ENCODE assay signal across 32 cellular contexts in the genomic region with DNA sequence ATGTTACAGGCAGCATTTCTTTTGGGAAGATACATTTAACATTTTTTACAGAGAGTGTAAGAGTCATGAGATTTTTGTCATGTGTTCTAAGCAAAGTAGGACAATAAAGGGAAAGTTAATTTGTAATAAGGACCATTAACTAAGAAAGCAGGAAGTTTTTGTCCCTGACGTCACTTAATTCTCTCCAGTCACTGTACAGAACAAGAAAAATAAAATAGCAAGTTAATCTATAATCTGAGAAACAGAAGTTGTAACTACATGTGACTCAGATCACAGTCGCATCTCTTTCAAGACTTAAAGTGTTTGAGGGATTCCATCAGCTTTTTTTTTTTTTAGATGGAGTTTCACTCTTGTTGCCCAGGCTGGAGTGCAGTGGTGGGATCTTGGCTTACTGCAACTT. TPM values are rescaled to one million over a fixed set of nuclear protein-coding genes. Genes with fewer than 3 reads are reported as not detected.
DNase-seq lines count a peak whose midpoint lies in the region; ATAC-seq, FAIRE-seq and TF ChIP-seq lines count a peak whose summit lies in the region.
"Had no signal": no experiment of that assay in that cellular context is flagged by ENCODE, and none has a peak within 500 bp of the region (broad histone marks: within the 10 kb centered on the region; RNA-seq: fewer than 3 reads in every experiment).

No MANE protein-coding gene starts in this region.

- no peak overlapping the region for H3K4me2 ChIP-seq in GM12878 (ENCODE audit: control insufficient read depth, insufficient read depth)

- no TSS peak for BruUV-seq in GM12878 (replicated peaks; lab: Mats Ljungman, UMichigan)

- H3K27ac Mint-ChIP-seq in type B pancreatic cell = peak overlapping the region; percentile 24
- H3K27ac Mint-ChIP-seq in activated T-helper 1 cell treated with anti-CD3 and anti-CD28 coated beads, Interleukin-12 subunit alpha, Interleukin-12 subunit beta, Interleukin-2, Interleukin-4 antibody, amounts not matched to agents 30 ng/mL and 10 ng/mL and 1 ng/mL, durations not matched to agents 14 hours and 24 hours and 36 hours = no peak overlapping the region
- H3K27ac Mint-ChIP-seq: activated naive CD8-positive, alpha-beta T cell; activated T-helper 17 cell treated with anti-CD3 and anti-CD28 coated beads, Interleukin-2, amount 50 U/mL, for 72 hours; CD4-positive, alpha-beta T cell; WTC11 had no signal

- no peaks in the 10 kb centered on the region for H3K36me3 Mint-ChIP-seq in type B pancreatic cell
- no peaks in the 10 kb centered on the region for H3K36me3 Mint-ChIP-seq in activated T-helper 1 cell treated with anti-CD3 and anti-CD28 coated beads, Interleukin-12 subunit alpha, Interleukin-12 subunit beta, Interleukin-2, Interleukin-4 antibody, amounts not matched to agents 30 ng/mL and 10 ng/mL and 1 ng/mL, durations not matched to agents 14 hours and 24 hours and 36 hours (ENCODE audit: low read depth)
- H3K36me3 Mint-ChIP-seq: activated naive CD8-positive, alpha-beta T cell; WTC11 had no signal

- CTCF ChIA-PET in GM12878 (lab: Yijun Ruan, JAX) = interaction anchor here (0.8 to 3.0 kb wide), 2 partner anchors 10 to 221 kb away, joined by 3 to 20 read pairs; no protein-coding TSS in a partner anchor

- H3K4me3 Mint-ChIP-seq in type B pancreatic cell = no peak overlapping the region
- no peak overlapping the region for H3K4me3 Mint-ChIP-seq in activated T-helper 1 cell treated with anti-CD3 and anti-CD28 coated beads, Interleukin-12 subunit alpha, Interleukin-12 subunit beta, Interleukin-2, Interleukin-4 antibody, amounts not matched to agents 30 ng/mL and 10 ng/mL and 1 ng/mL, durations not matched to agents 14 hours and 24 hours and 36 hours
- H3K4me3 Mint-ChIP-seq: activated naive CD8-positive, alpha-beta T cell; activated T-helper 17 cell treated with anti-CD3 and anti-CD28 coated beads, Interleukin-2, amount 50 U/mL, for 72 hours; CD4-positive, alpha-beta T cell; WTC11 had no signal

- no peak for TF ChIP-seq CTCF in GM12878 (IDR thresholded peaks at IDR 0.05 in 2 of 3, conservative IDR thresholded peaks at IDR 0.05 in 1 of 3; ENCODE audit: control insufficient read depth in 2 of 3, extremely low read depth in 1 of 3, insufficient read depth in 1 of 3, low read depth in 3 of 3, low read length in 3 of 3)
- TF ChIP-seq CTCF in type B pancreatic cell (conservative IDR thresholded peaks at IDR 0.05) = no peak

- SMC1A ChIA-PET in GM12878 (lab: Charles Lee; ENCODE audit: uncharacterized antibody, unreplicated experiment) = interaction anchor here (1.5 kb wide), 1 partner anchor 221 kb away, joined by 3 read pairs; no protein-coding TSS in a partner anchor

- H3K9me3 ChIP-seq in GM12878 (replicated peaks; ENCODE audit: control insufficient read depth, insufficient read depth, low read length) = no peaks in the 10 kb centered on the region
- H3K9me3 ChIP-seq: ascending aorta had no signal

- H3K4me1 ChIP-seq in GM12878 (ENCODE audit: control insufficient read depth, insufficient read depth, low read length) = no peaks in the 10 kb centered on the region
- H3K4me1 ChIP-seq: ascending aorta had no signal

- H3K27ac ChIP-seq in GM12878 (ENCODE audit: control insufficient read depth, insufficient read depth) = no peak overlapping the region
- H3K27ac ChIP-seq: ascending aorta, dorsolateral prefrontal cortex, parathyroid adenoma had no signal

- no peak overlapping the region for H2AFZ ChIP-seq in GM12878 (ENCODE audit: control insufficient read depth, low read depth, low read length)
- H2AFZ ChIP-seq: parathyroid adenoma had no signal

- no peak for DNase-seq in GM12878 (ENCODE audit: low read depth, low spot score)
- no peak for DNase-seq in left colon
- DNase-seq in type B pancreatic cell (ENCODE audit: extremely low spot score, unreplicated experiment) = no peak
- no peak for DNase-seq in activated T-helper 1 cell treated with anti-CD3 and anti-CD28 coated beads, Interleukin-12 subunit alpha, Interleukin-12 subunit beta, Interleukin-2, Interleukin-4 antibody, amounts not matched to agents 30 ng/mL and 10 ng/mL and 1 ng/mL, durations not matched to agents 14 hours and 24 hours and 36 hours (ENCODE audit: low spot score)
- DNase-seq in activated naive CD4-positive, alpha-beta T cell treated with Interleukin-2 at 50 U/mL for 16 hours = no peak
- DNase-seq: activated CD4-positive, alpha-beta T cell treated with anti-CD3 and anti-CD28 coated beads, Interleukin-2, amount 50 U/mL, for 4 hours; activated CD8-positive, alpha-beta memory T cell treated with anti-CD3 and anti-CD28 coated beads, Interleukin-2, amount 50 U/mL, for 4 hours; caudate nucleus; CD4-positive, alpha-beta T cell; DMS153; dorsolateral prefrontal cortex; H7; head of caudate nucleus; Kasumi-1; left ventricle myocardium superior; NCI-H1048; NCI-H187 treated with DMSO at 0.1 percent for 48 hours; NCI-H69; right cardiac atrium; stimulated activated CD4-positive, alpha-beta T cell treated with anti-CD3 and anti-CD28 coated beads, Interleukin-12 subunit alpha, Interleukin-12 subunit beta, amount 100 ng/mL, for 4 hours; stimulated activated CD4-positive, alpha-beta T cell treated with anti-CD3 and anti-CD28 coated beads, Interleukin-4, amount 100 ng/mL, for 24 hours; stimulated activated naive CD4-positive, alpha-beta T cell; T1000 had no signal

- RAD21 ChIA-PET in GM12878 (lab: Charles Lee; ENCODE audit: unreplicated experiment) = no interaction called here

- FAIRE-seq in GM12878 (lab: Jason Lieb, UNC) = no peak
- FAIRE-seq: G401.6 had no signal

- WGBS in GM12878 (ENCODE audit: insufficient coverage, insufficient replicate concordance, low lambda C conversion rate, missing lambda C conversion rate) = 16% methylated on average over 2 of the region's 2 CpGs

- no peaks in the 10 kb centered on the region for H4K20me1 ChIP-seq in GM12878 (ENCODE audit: control insufficient read depth, insufficient read depth)

- H3K4me3 ChIP-seq in GM12878 = no peak overlapping the region
- H3K4me3 ChIP-seq: ascending aorta, dorsolateral prefrontal cortex had no signal

- TF ChIP-seq EP300 in GM12878 (IDR thresholded peaks at IDR 0.05; ENCODE audit: borderline replicate concordance in 1 of 2, control insufficient read depth in 1 of 2, low read depth in 2 of 2, low read length in 2 of 2) = no peak

- in situ Hi-C loops in GM12878 (cut with MboI) = loop anchor here (5.0 to 10.0 kb wide), 3 partner anchors 216 to 638 kb away; no protein-coding TSS in a partner anchor

- peak; percentile 67 for ATAC-seq in GM18907 (IDR thresholded peaks at IDR 0.05; ENCODE audit: unreplicated experiment)
- ATAC-seq in GM12878 = no peak
- ATAC-seq in left colon = peak; percentile 38
- ATAC-seq in GM18868 (IDR thresholded peaks at IDR 0.05; ENCODE audit: unreplicated experiment) = no peak
- ATAC-seq: activated T-helper 17 cell treated with anti-CD3 and anti-CD28 coated beads, Interleukin-2, amount 50 U/mL, for 72 hours; left ventricle myocardium superior; right cardiac atrium; Right ventricle myocardium inferior; WTC11 had no signal

- no peaks in the 10 kb centered on the region for H3K27me3 Mint-ChIP-seq in type B pancreatic cell
- peaks cover 17% of the 10 kb centered on the region for H3K27me3 Mint-ChIP-seq in activated T-helper 1 cell treated with anti-CD3 and anti-CD28 coated beads, Interleukin-12 subunit alpha, Interleukin-12 subunit beta, Interleukin-2, Interleukin-4 antibody, amounts not matched to agents 30 ng/mL and 10 ng/mL and 1 ng/mL, durations not matched to agents 14 hours and 24 hours and 36 hours (ENCODE audit: insufficient read depth)
- H3K27me3 Mint-ChIP-seq: activated naive CD8-positive, alpha-beta T cell; CD4-positive, alpha-beta T cell had no signal

- intact Hi-C loops in GM12878 (cut with micrococcal nuclease; ENCODE audit: unreplicated experiment) = no loop called here
- intact Hi-C loops in left colon (cut with DNase I, micrococcal nuclease) = loop anchor here in 1 of 2 donors (10.0 kb wide), 1 partner anchor 638 kb away; no protein-coding TSS in a partner anchor
- intact Hi-C loops in activated T-helper 1 cell treated with anti-CD3 and anti-CD28 coated beads, Interleukin-12 subunit alpha, Interleukin-12 subunit beta, Interleukin-2, Interleukin-4 antibody, amounts not matched to agents 30 ng/mL and 10 ng/mL and 1 ng/mL, durations not matched to agents 14 hours and 24 hours and 36 hours (cut with micrococcal nuclease) = no loop called here

- no peaks in the 10 kb centered on the region for H3K9me3 Mint-ChIP-seq in type B pancreatic cell
- no peaks in the 10 kb centered on the region for H3K9me3 Mint-ChIP-seq in activated T-helper 1 cell treated with anti-CD3 and anti-CD28 coated beads, Interleukin-12 subunit alpha, Interleukin-12 subunit beta, Interleukin-2, Interleukin-4 antibody, amounts not matched to agents 30 ng/mL and 10 ng/mL and 1 ng/mL, durations not matched to agents 14 hours and 24 hours and 36 hours
- H3K9me3 Mint-ChIP-seq: activated T-helper 17 cell treated with anti-CD3 and anti-CD28 coated beads, Interleukin-2, amount 50 U/mL, for 72 hours; CD4-positive, alpha-beta T cell; WTC11 had no signal

- H3K4me1 Mint-ChIP-seq in type B pancreatic cell (ENCODE audit: unreplicated experiment) = peaks cover 40% of the 10 kb centered on the region
- no peaks in the 10 kb centered on the region for H3K4me1 Mint-ChIP-seq in activated T-helper 1 cell treated with anti-CD3 and anti-CD28 coated beads, Interleukin-12 subunit alpha, Interleukin-12 subunit beta, Interleukin-2, Interleukin-4 antibody, amounts not matched to agents 30 ng/mL and 10 ng/mL and 1 ng/mL, durations not matched to agents 14 hours and 24 hours and 36 hours (ENCODE audit: low read depth)
- H3K4me1 Mint-ChIP-seq: activated T-helper 17 cell treated with anti-CD3 and anti-CD28 coated beads, Interleukin-2, amount 50 U/mL, for 72 hours had no signal

- TF ChIP-seq RAD21 in GM12878 (IDR thresholded peaks at IDR 0.05; ENCODE audit: insufficient read depth, low read depth, low read length) = no peak

- TF ChIP-seq POLR2A in GM12878 (IDR thresholded peaks at IDR 0.05; ENCODE audit: low read depth, low read length) = no peak

- POLR2A ChIA-PET in GM12878 (lab: Charles Lee) = no interaction called here

- H3K9ac ChIP-seq in GM12878 (ENCODE audit: control insufficient read depth, insufficient read depth, low read length) = no peak overlapping the region
- H3K9ac ChIP-seq: parathyroid adenoma had no signal

- no peaks in the 10 kb centered on the region for H3K79me2 ChIP-seq in GM12878 (ENCODE audit: control insufficient read depth, insufficient read depth, low read length)
- H3K79me2 ChIP-seq: parathyroid adenoma had no signal

- H3K27me3 ChIP-seq in GM12878 (replicated peaks in 1 of 2; ENCODE audit: control insufficient read depth in 2 of 2, insufficient read depth in 2 of 2, low read length in 1 of 2) = no peaks in the 10 kb centered on the region; a peak in 1 of 4 replicates
- H3K27me3 ChIP-seq: ascending aorta, dorsolateral prefrontal cortex had no signal

- no peaks in the 10 kb centered on the region for H3K36me3 ChIP-seq in GM12878 (ENCODE audit: control insufficient read depth in 2 of 2, insufficient read depth in 2 of 2, low read length in 1 of 2)
- H3K36me3 ChIP-seq: ascending aorta had no signal

RNA-seq across cellular contexts. Expression of gene CAPZA2, which starts 49.5 kb away (rescaled TPM):
- 99.2 and 113 TPM in 2 replicates for total RNA-seq in GM12878 (2013; cell fraction: nucleolus; rRNA removed)
- total RNA-seq in GM12878 (2014; rRNA removed) = 50.0 and 72.9 TPM in 2 replicates
- total RNA-seq in GM12878 (2014; rRNA removed; fragmentation: Illumina TruSeq; extraction: Trizol) = 104 and 108 TPM in 2 replicates
- total RNA-seq in GM12878 (2021) = 126 and 135 TPM in 2 replicates
- polyA plus RNA-seq in GM12878 (2011; ENCODE audit: low read depth) = 38.7 TPM
- 103 and 186 TPM in 2 replicates for polyA plus RNA-seq in GM12878 (2011; rRNA removed)
- polyA plus RNA-seq in GM12878 (2011; cell fraction: cytosol; rRNA removed) = 21.6 and 23.2 TPM in 2 replicates
- 24.9 and 25.1 TPM in 2 replicates for polyA plus RNA-seq in GM12878 (2011; cell fraction: nucleus; rRNA removed)
- 50.2 and 59.7 TPM in 2 replicates for polyA plus RNA-seq in GM12878 (2012)
- polyA plus RNA-seq in GM12878 (2014; fragmentation: Illumina TruSeq; extraction: Trizol) = 100.0 and 103 TPM in 2 replicates
- 100 to 1,000 TPM; 159 to 379 TPM for polyA plus RNA-seq in GM12878 (2014; fragmentation: Nextera tagmentation; extraction: Ambion mirVana)
- 42.9 and 58.2 TPM in 2 replicates for polyA plus RNA-seq in GM12878 (2014; rRNA removed)
- 100 to 1,000 TPM; 172 to 176 TPM for polyA plus RNA-seq in GM12878 (2016; fragmentation: Nextera tagmentation; extraction: Ambion mirVana)
- polyA minus RNA-seq in GM12878 (2011; rRNA and poly(A)+ RNA removed) = 46.4 and 58.7 TPM in 2 replicates
- 22.6 and 22.9 TPM in 2 replicates for polyA minus RNA-seq in GM12878 (2011; cell fraction: cytosol; rRNA and poly(A)+ RNA removed)
- polyA minus RNA-seq in GM12878 (2011; cell fraction: nucleus; rRNA and poly(A)+ RNA removed) = 38.0 and 58.4 TPM in 2 replicates
- total RNA-seq in left colon = 100 to 1,000 TPM; 209 to 291 TPM
- total RNA-seq in type B pancreatic cell (ENCODE audit: low replicate concordance) = 167 and 182 TPM in 2 replicates
- 143 and 165 TPM in 2 replicates for total RNA-seq in activated T-helper 1 cell treated with anti-CD3 and anti-CD28 coated beads, Interleukin-12 subunit alpha, Interleukin-12 subunit beta, Interleukin-2, Interleukin-4 antibody, amounts not matched to agents 30 ng/mL and 10 ng/mL and 1 ng/mL, durations not matched to agents 14 hours and 24 hours and 36 hours

Comparison
In these comparisons a context has a peak if more than half of its experiments do, and no peak if none do; other contexts are left out.
1. ATAC-seq: peak in GM18907 (single experiment) and left colon (single experiment); none in GM12878 (single experiment) and GM18868 (single experiment).